ENCODE assay signal across 8 cellular contexts in the genomic region with DNA sequence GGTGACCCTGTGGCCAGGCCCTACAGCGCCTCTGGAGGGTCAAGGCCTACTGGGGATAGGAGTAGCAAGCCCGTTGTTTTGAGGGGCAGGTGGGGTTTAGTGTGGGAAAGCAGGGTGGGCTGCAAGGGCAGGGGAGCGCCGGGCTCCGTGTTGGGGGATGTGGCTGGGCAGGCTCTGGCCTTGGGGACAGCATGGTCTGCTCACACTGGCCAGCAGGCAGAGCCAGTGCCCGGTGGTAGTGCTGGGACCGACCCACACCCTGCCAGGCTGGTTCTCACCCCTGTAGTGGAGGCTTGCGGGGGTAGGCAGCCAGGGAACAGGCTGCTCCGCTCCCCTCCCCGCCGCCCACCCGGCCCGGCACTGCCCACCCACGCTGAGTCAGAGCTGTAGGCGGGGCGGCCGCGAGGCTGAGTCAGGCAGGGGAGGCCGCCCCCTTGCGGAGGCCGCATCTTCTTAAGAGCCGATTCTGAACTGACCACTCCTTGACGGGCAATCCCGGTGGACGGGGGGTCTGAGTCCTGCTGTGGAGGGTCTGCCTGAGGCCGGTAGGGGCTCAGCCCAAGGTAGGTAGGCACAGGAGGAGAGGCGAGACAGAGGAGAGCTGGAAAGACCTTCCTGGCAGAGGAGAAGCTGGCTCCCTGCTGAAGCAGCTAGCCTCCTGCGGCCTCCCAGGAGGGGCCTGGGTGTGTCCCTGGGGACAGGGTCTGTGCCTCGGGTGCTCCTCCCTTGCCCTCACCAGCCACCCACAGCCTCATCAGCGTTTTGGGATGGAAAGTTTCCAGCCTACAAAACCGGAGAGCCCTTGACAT.
A peak's percentile ranks its signal among the peaks of the same experiment; 100 is the strongest.
DNase-seq lines count a peak whose midpoint lies in the region; ATAC-seq and TF ChIP-seq lines count a peak whose summit lies in the region.

No MANE protein-coding gene starts in this region.

- peaks cover 58% of the 10 kb centered on the region for H3K4me1 ChIP-seq in stomach smooth muscle (ENCODE audit: control insufficient read depth, insufficient read depth, low read length)

- H3K4me3 Mint-ChIP-seq in activated T-helper 1 cell treated with anti-CD3 and anti-CD28 coated beads, Interleukin-12 subunit alpha, Interleukin-12 subunit beta, Interleukin-2, Interleukin-4 antibody, amounts not matched to agents 30 ng/mL and 10 ng/mL and 1 ng/mL, durations not matched to agents 14 hours and 24 hours and 36 hours: no peak overlapping the region
- H3K4me3 Mint-ChIP-seq in neural crest cell: no peak overlapping the region

- peak overlapping the region; percentile 59 to 73 for H3K9ac ChIP-seq in stomach smooth muscle (ENCODE audit: low read length in 2 of 2)

- H3K4me3 ChIP-seq in fibroblast of pulmonary artery (replicated peaks; ENCODE audit: low read depth, low read length) (peak overlapping the region; percentile 14), stomach smooth muscle (ENCODE audit: low read length in 2 of 2) (peak overlapping the region; percentile 29 to 55)

- H3K36me3 ChIP-seq in stomach smooth muscle (ENCODE audit: control insufficient read depth in 2 of 2, insufficient read depth in 2 of 2, low read length in 2 of 2): peaks cover 15% of the 10 kb centered on the region in 2 donors

- no peaks in the 10 kb centered on the region for H3K9me3 ChIP-seq in stomach smooth muscle (ENCODE audit: control insufficient read depth in 2 of 2, low read length in 2 of 2)

- peak overlapping the region; percentile 16 for H3K27ac Mint-ChIP-seq in activated T-helper 1 cell treated with anti-CD3 and anti-CD28 coated beads, Interleukin-12 subunit alpha, Interleukin-12 subunit beta, Interleukin-2, Interleukin-4 antibody, amounts not matched to agents 30 ng/mL and 10 ng/mL and 1 ng/mL, durations not matched to agents 14 hours and 24 hours and 36 hours
- peak overlapping the region; percentile 89 for H3K27ac Mint-ChIP-seq in neural crest cell (ENCODE audit: unreplicated experiment)

- H3K27me3 ChIP-seq in stomach smooth muscle (ENCODE audit: control insufficient read depth in 1 of 2, insufficient read depth in 2 of 2, low read length in 2 of 2): no peaks in the 10 kb centered on the region

- ATAC-seq in HG02610 (IDR thresholded peaks at IDR 0.05; ENCODE audit: unreplicated experiment): no peak
- no peak for ATAC-seq in GM19395 (IDR thresholded peaks at IDR 0.05; ENCODE audit: unreplicated experiment)

- H3K36me3 Mint-ChIP-seq in activated T-helper 1 cell treated with anti-CD3 and anti-CD28 coated beads, Interleukin-12 subunit alpha, Interleukin-12 subunit beta, Interleukin-2, Interleukin-4 antibody, amounts not matched to agents 30 ng/mL and 10 ng/mL and 1 ng/mL, durations not matched to agents 14 hours and 24 hours and 36 hours (ENCODE audit: low read depth): no peaks in the 10 kb centered on the region
- H3K36me3 Mint-ChIP-seq in neural crest cell (ENCODE audit: low read depth): no peaks in the 10 kb centered on the region

- peaks cover 8% of the 10 kb centered on the region for H3K27me3 Mint-ChIP-seq in activated T-helper 1 cell treated with anti-CD3 and anti-CD28 coated beads, Interleukin-12 subunit alpha, Interleukin-12 subunit beta, Interleukin-2, Interleukin-4 antibody, amounts not matched to agents 30 ng/mL and 10 ng/mL and 1 ng/mL, durations not matched to agents 14 hours and 24 hours and 36 hours (ENCODE audit: insufficient read depth)
- H3K27me3 Mint-ChIP-seq in neural crest cell (ENCODE audit: low read depth): no peaks in the 10 kb centered on the region

- DNase-seq in Daoy (ENCODE audit: low read depth) (peak; percentile 93), NCI-H82 treated with DMSO at 0.1 percent for 48 hours (lab: John Stamatoyannopoulos, UW; ENCODE audit: unreplicated experiment) (peak; percentile 10), fibroblast of pulmonary artery (ENCODE audit: low read depth) (peak; percentile 83), neural crest cell (ENCODE audit: low read depth, low spot score) (peak; percentile 77)
- DNase-seq in activated T-helper 1 cell treated with anti-CD3 and anti-CD28 coated beads, Interleukin-12 subunit alpha, Interleukin-12 subunit beta, Interleukin-2, Interleukin-4 antibody, amounts not matched to agents 30 ng/mL and 10 ng/mL and 1 ng/mL, durations not matched to agents 14 hours and 24 hours and 36 hours (ENCODE audit: low spot score): no peak

- peak overlapping the region; percentile 81 for H3K27ac ChIP-seq in stomach smooth muscle (ENCODE audit: low read length)

- H3K9me3 Mint-ChIP-seq in activated T-helper 1 cell treated with anti-CD3 and anti-CD28 coated beads, Interleukin-12 subunit alpha, Interleukin-12 subunit beta, Interleukin-2, Interleukin-4 antibody, amounts not matched to agents 30 ng/mL and 10 ng/mL and 1 ng/mL, durations not matched to agents 14 hours and 24 hours and 36 hours: no peaks in the 10 kb centered on the region
- no peaks in the 10 kb centered on the region for H3K9me3 Mint-ChIP-seq in neural crest cell

- intact Hi-C loops in activated T-helper 1 cell treated with anti-CD3 and anti-CD28 coated beads, Interleukin-12 subunit alpha, Interleukin-12 subunit beta, Interleukin-2, Interleukin-4 antibody, amounts not matched to agents 30 ng/mL and 10 ng/mL and 1 ng/mL, durations not matched to agents 14 hours and 24 hours and 36 hours (cut with micrococcal nuclease): no loop called here

- peaks cover 19% of the 10 kb centered on the region for H3K4me1 Mint-ChIP-seq in activated T-helper 1 cell treated with anti-CD3 and anti-CD28 coated beads, Interleukin-12 subunit alpha, Interleukin-12 subunit beta, Interleukin-2, Interleukin-4 antibody, amounts not matched to agents 30 ng/mL and 10 ng/mL and 1 ng/mL, durations not matched to agents 14 hours and 24 hours and 36 hours (ENCODE audit: low read depth)
- peaks cover 47% of the 10 kb centered on the region for H3K4me1 Mint-ChIP-seq in neural crest cell

- TF ChIP-seq CTCF in fibroblast of pulmonary artery (IDR thresholded peaks at IDR 0.05; ENCODE audit: low read length, missing control alignments) (peak; percentile 55), neural crest cell (conservative IDR thresholded peaks at IDR 0.05) (peak; percentile 70)
